1 cellular context compared by ENCODE assay signal in genomic region chr2:145380436-145381017, GRCh38.
TF ChIP-seq lines count a peak whose summit lies in the region.

No MANE protein-coding gene starts in this region.

TF ChIP-seq in GM23338, 12 proteins besides CTCF, POLR2A, EP300 and RAD21 (continued from another document):
- TF ChIP-seq ZNF462 (CRISPR knock-in tag; IDR thresholded peaks at IDR 0.05) (no peak), EZH2 (IDR thresholded peaks at IDR 0.05; ENCODE audit: low read depth, unreplicated experiment) (no peak), STAT1 (IDR thresholded peaks at IDR 0.05; ENCODE audit: unreplicated experiment) (no peak), CREB1 (CRISPR knock-in tag; IDR thresholded peaks at IDR 0.05; ENCODE audit: low read depth) (no peak), NANOG (IDR thresholded peaks at IDR 0.05; ENCODE audit: borderline replicate concordance) (no peak), POLR2AphosphoS5 (IDR thresholded peaks at IDR 0.05; ENCODE audit: low read depth) (no peak)
TF ChIP-seq in GM23338: peak in this region for 0.
